In genomic region chr1:100785399-100786082, GRCh38 we compare ENCODE assay signal across 1 cellular context.
TF ChIP-seq lines count a peak whose summit lies in the region.

No MANE protein-coding gene starts in this region.

TF ChIP-seq in K562, 482 proteins besides CTCF, POLR2A, EP300 and RAD21 (continued from another document and continues in another):
- TF ChIP-seq PTTG1 (tag; IDR thresholded peaks at IDR 0.05; ENCODE audit: low read depth) (no peak), ZNF140 (CRISPR knock-in tag; IDR thresholded peaks at IDR 0.05) (no peak), ZNF239 (CRISPR knock-in tag; IDR thresholded peaks at IDR 0.05) (no peak), CLOCK (CRISPR knock-in tag; IDR thresholded peaks at IDR 0.05; ENCODE audit: borderline replicate concordance) (no peak), RBM39 (optimal IDR thresholded peaks at IDR 0.05; ENCODE audit: low read depth, low read length) (no peak), E2F3 (CRISPR knock-in tag; IDR thresholded peaks at IDR 0.05) (no peak), FOSL1 (tag; conservative IDR thresholded peaks at IDR 0.05) (peak; percentile 50), GTF3C2 (IDR thresholded peaks at IDR 0.05; ENCODE audit: borderline replicate concordance, extremely low read depth, insufficient read length) (no peak), GABPB1 (CRISPR knock-in tag; IDR thresholded peaks at IDR 0.05) (no peak), MAFF (IDR thresholded peaks at IDR 0.05; ENCODE audit: low read length) (peak; percentile 16; the same call in 1 of the 2 replicates), HNRNPK (IDR thresholded peaks at IDR 0.05; ENCODE audit: low read depth, low read length, poor library complexity, severe bottlenecking) (no peak), HEY1 (CRISPR knock-in tag; IDR thresholded peaks at IDR 0.05; ENCODE audit: borderline replicate concordance) (no peak), RHOXF2B (CRISPR knock-in tag; conservative IDR thresholded peaks at IDR 0.05) (no peak), TGIF2 (CRISPR knock-in tag; IDR thresholded peaks at IDR 0.05) (no peak), CTCFL (IDR thresholded peaks at IDR 0.05; ENCODE audit: borderline replicate concordance, insufficient read depth, low read depth, low read length, poor library complexity, severe bottlenecking) (no peak), ZNF121 (CRISPR knock-in tag; conservative IDR thresholded peaks at IDR 0.05) (no peak), ZNF696 (CRISPR knock-in tag; conservative IDR thresholded peaks at IDR 0.05) (no peak), KLF1 (tag; IDR thresholded peaks at IDR 0.05) (no peak), CHD2 (IDR thresholded peaks at IDR 0.05; ENCODE audit: low read depth, low read length) (no peak), PURB (CRISPR knock-in tag; IDR thresholded peaks at IDR 0.05; ENCODE audit: low read depth) (no peak), NFATC3 (IDR thresholded peaks at IDR 0.05) (no peak), DACH1 (IDR thresholded peaks at IDR 0.05; ENCODE audit: partially characterized antibody) (no peak), ZBTB26 (CRISPR knock-in tag; IDR thresholded peaks at IDR 0.05) (no peak), SMAD4 (CRISPR knock-in tag; conservative IDR thresholded peaks at IDR 0.05) (no peak; the same call in none of the 2 replicates), HNRNPLL (IDR thresholded peaks at IDR 0.05; ENCODE audit: low read depth, low read length, poor library complexity, severe bottlenecking) (no peak), ZNF695 (CRISPR knock-in tag; IDR thresholded peaks at IDR 0.05) (no peak), MTA2 (IDR thresholded peaks at IDR 0.05; ENCODE audit: low read depth) (no peak), ZC3H4 (CRISPR knock-in tag; IDR thresholded peaks at IDR 0.05; ENCODE audit: borderline replicate concordance) (no peak), SIX5 (IDR thresholded peaks at IDR 0.05; ENCODE audit: borderline replicate concordance in 1 of 2, insufficient read depth in 1 of 2, low read depth in 1 of 2, low read length in 2 of 2) (no peak), SMARCC2 (IDR thresholded peaks at IDR 0.05; ENCODE audit: low read depth) (no peak), CBFA2T2 (conservative IDR thresholded peaks at IDR 0.05) (no peak), ZNF274 (IDR thresholded peaks at IDR 0.05; ENCODE audit: borderline replicate concordance, low read depth, low read length) (no peak)
- TF ChIP-seq, protein P1, sequence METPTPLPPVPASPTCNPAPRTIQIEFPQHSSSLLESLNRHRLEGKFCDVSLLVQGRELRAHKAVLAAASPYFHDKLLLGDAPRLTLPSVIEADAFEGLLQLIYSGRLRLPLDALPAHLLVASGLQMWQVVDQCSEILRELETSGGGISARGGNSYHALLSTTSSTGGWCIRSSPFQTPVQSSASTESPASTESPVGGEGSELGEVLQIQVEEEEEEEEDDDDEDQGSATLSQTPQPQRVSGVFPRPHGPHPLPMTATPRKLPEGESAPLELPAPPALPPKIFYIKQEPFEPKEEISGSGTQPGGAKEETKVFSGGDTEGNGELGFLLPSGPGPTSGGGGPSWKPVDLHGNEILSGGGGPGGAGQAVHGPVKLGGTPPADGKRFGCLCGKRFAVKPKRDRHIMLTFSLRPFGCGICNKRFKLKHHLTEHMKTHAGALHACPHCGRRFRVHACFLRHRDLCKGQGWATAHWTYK (CRISPR knock-in tag; IDR thresholded peaks at IDR 0.05) = no peak
- TF ChIP-seq, protein P2, sequence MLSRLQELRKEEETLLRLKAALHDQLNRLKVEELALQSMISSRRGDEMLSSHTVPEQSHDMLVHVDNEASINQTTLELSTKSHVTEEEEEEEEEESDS (CRISPR knock-in tag; IDR thresholded peaks at IDR 0.05) = no peak
- TF ChIP-seq, protein P3, sequence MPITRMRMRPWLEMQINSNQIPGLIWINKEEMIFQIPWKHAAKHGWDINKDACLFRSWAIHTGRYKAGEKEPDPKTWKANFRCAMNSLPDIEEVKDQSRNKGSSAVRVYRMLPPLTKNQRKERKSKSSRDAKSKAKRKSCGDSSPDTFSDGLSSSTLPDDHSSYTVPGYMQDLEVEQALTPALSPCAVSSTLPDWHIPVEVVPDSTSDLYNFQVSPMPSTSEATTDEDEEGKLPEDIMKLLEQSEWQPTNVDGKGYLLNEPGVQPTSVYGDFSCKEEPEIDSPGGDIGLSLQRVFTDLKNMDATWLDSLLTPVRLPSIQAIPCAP (CRISPR knock-in tag; IDR thresholded peaks at IDR 0.05; ENCODE audit: borderline replicate concordance) = no peak
- TF ChIP-seq, protein P4, sequence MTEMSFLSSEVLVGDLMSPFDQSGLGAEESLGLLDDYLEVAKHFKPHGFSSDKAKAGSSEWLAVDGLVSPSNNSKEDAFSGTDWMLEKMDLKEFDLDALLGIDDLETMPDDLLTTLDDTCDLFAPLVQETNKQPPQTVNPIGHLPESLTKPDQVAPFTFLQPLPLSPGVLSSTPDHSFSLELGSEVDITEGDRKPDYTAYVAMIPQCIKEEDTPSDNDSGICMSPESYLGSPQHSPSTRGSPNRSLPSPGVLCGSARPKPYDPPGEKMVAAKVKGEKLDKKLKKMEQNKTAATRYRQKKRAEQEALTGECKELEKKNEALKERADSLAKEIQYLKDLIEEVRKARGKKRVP (CRISPR knock-in tag; IDR thresholded peaks at IDR 0.05) = no peak
- TF ChIP-seq, protein P5, sequence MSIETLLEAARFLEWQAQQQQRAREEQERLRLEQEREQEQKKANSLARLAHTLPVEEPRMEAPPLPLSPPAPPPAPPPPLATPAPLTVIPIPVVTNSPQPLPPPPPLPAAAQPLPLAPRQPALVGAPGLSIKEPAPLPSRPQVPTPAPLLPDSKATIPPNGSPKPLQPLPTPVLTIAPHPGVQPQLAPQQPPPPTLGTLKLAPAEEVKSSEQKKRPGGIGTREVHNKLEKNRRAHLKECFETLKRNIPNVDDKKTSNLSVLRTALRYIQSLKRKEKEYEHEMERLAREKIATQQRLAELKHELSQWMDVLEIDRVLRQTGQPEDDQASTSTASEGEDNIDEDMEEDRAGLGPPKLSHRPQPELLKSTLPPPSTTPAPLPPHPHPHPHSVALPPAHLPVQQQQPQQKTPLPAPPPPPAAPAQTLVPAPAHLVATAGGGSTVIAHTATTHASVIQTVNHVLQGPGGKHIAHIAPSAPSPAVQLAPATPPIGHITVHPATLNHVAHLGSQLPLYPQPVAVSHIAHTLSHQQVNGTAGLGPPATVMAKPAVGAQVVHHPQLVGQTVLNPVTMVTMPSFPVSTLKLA (conservative IDR thresholded peaks at IDR 0.05) = no peak
- TF ChIP-seq, protein P6, sequence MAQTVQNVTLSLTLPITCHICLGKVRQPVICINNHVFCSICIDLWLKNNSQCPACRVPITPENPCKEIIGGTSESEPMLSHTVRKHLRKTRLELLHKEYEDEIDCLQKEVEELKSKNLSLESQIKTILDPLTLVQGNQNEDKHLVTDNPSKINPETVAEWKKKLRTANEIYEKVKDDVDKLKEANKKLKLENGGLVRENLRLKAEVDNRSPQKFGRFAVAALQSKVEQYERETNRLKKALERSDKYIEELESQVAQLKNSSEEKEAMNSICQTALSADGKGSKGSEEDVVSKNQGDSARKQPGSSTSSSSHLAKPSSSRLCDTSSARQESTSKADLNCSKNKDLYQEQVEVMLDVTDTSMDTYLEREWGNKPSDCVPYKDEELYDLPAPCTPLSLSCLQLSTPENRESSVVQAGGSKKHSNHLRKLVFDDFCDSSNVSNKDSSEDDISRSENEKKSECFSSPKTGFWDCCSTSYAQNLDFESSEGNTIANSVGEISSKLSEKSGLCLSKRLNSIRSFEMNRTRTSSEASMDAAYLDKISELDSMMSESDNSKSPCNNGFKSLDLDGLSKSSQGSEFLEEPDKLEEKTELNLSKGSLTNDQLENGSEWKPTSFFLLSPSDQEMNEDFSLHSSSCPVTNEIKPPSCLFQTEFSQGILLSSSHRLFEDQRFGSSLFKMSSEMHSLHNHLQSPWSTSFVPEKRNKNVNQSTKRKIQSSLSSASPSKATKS (CRISPR knock-in tag; IDR thresholded peaks at IDR 0.05) = no peak
- TF ChIP-seq, protein P7, sequence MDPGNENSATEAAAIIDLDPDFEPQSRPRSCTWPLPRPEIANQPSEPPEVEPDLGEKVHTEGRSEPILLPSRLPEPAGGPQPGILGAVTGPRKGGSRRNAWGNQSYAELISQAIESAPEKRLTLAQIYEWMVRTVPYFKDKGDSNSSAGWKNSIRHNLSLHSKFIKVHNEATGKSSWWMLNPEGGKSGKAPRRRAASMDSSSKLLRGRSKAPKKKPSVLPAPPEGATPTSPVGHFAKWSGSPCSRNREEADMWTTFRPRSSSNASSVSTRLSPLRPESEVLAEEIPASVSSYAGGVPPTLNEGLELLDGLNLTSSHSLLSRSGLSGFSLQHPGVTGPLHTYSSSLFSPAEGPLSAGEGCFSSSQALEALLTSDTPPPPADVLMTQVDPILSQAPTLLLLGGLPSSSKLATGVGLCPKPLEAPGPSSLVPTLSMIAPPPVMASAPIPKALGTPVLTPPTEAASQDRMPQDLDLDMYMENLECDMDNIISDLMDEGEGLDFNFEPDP (CRISPR knock-in tag; IDR thresholded peaks at IDR 0.05) = no peak
- TF ChIP-seq, protein P8, sequence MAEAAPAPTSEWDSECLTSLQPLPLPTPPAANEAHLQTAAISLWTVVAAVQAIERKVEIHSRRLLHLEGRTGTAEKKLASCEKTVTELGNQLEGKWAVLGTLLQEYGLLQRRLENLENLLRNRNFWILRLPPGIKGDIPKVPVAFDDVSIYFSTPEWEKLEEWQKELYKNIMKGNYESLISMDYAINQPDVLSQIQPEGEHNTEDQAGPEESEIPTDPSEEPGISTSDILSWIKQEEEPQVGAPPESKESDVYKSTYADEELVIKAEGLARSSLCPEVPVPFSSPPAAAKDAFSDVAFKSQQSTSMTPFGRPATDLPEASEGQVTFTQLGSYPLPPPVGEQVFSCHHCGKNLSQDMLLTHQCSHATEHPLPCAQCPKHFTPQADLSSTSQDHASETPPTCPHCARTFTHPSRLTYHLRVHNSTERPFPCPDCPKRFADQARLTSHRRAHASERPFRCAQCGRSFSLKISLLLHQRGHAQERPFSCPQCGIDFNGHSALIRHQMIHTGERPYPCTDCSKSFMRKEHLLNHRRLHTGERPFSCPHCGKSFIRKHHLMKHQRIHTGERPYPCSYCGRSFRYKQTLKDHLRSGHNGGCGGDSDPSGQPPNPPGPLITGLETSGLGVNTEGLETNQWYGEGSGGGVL (CRISPR knock-in tag; IDR thresholded peaks at IDR 0.05) = no peak
